ENCODE assay signal across 1 cellular context in genomic region chr14:77812028-77812427, GRCh38.
TF ChIP-seq lines count a peak whose summit lies in the region.

No MANE protein-coding gene starts in this region.

TF ChIP-seq in HepG2, 621 proteins besides CTCF, POLR2A, EP300 and RAD21:
- peak; percentile 73 for TF ChIP-seq MAFK (conservative IDR thresholded peaks at IDR 0.05 in 1 of 2, IDR thresholded peaks at IDR 0.05 in 1 of 2; ENCODE audit: low read length in 2 of 2)
- no peak for TF ChIP-seq CCAR2 (optimal IDR thresholded peaks at IDR 0.05; ENCODE audit: low read depth, low read length)
- no peak for TF ChIP-seq ARID3A (IDR thresholded peaks at IDR 0.05; ENCODE audit: low read depth, low read length)
- no peak for TF ChIP-seq HOXA9 (CRISPR knock-in tag; IDR thresholded peaks at IDR 0.05; ENCODE audit: borderline replicate concordance)
- TF ChIP-seq SP4 (CRISPR knock-in tag; IDR thresholded peaks at IDR 0.05): no peak
- no peak for TF ChIP-seq PLSCR1 (CRISPR knock-in tag; IDR thresholded peaks at IDR 0.05; ENCODE audit: borderline replicate concordance)
- peak; percentile 62 for TF ChIP-seq MAFF (IDR thresholded peaks at IDR 0.05; ENCODE audit: low read depth, low read length)
- no peak for TF ChIP-seq ZNF749 (CRISPR knock-in tag; IDR thresholded peaks at IDR 0.05; ENCODE audit: borderline replicate concordance)
- no peak for TF ChIP-seq HES4 (CRISPR knock-in tag; IDR thresholded peaks at IDR 0.05; ENCODE audit: borderline replicate concordance)
- no peak for TF ChIP-seq HHEX (CRISPR knock-in tag; IDR thresholded peaks at IDR 0.05)
- no peak for TF ChIP-seq STAT5B (CRISPR knock-in tag; IDR thresholded peaks at IDR 0.05)
